In the genomic region with DNA sequence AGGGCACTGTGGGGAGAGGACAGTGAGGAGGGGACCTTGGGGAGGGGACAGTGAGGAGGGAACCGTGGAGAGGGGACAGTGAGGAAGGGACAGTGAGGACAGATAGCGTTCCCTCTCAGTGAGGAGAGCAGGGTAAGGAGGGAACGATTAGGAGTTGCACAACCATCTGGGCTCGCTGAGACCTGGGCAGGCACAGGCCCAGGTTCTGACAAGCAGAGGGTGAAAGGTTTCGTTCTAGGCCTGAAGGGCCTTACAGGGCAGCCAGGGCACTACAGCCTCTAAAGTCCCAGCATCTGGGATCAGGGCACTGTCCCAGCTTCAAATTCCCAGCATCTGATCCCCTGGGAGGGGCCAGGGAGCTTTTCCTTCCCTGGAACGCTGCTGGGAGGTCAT, we compare ENCODE assay signal across 7 cellular contexts. TPM values are rescaled to one million over a fixed set of nuclear protein-coding genes. Genes with fewer than 3 reads are reported as not detected.
DNase-seq lines count a peak whose midpoint lies in the region; TF ChIP-seq lines count a peak whose summit lies in the region.
"Not testable (repeated sequence)": the region's sequence is repeated elsewhere in the genome, so short reads cannot be mapped to it uniquely, and the experiment has no call there.
"Had no signal": no experiment of that assay in that cellular context is flagged by ENCODE, and none has a peak within 500 bp of the region (broad histone marks: within the 10 kb centered on the region; RNA-seq: fewer than 3 reads in every experiment).

No MANE protein-coding gene starts in this region.

- not testable (repeated sequence) for H3K4me1 Mint-ChIP-seq in activated naive CD8-positive, alpha-beta T cell (ENCODE audit: low read depth); neural crest cell

- peaks cover 11% of the 10 kb centered on the region for H3K27me3 Mint-ChIP-seq in activated naive CD8-positive, alpha-beta T cell
- peaks cover 83% of the 10 kb centered on the region for H3K27me3 Mint-ChIP-seq in neural crest cell (ENCODE audit: low read depth)

- not testable (repeated sequence) for TF ChIP-seq CTCF in neural crest cell (conservative IDR thresholded peaks at IDR 0.05)

- H3K9me3 Mint-ChIP-seq in activated naive CD8-positive, alpha-beta T cell (ENCODE audit: low read depth); neural crest cell: not testable (repeated sequence)

- H3K36me3 Mint-ChIP-seq in activated naive CD8-positive, alpha-beta T cell; neural crest cell (ENCODE audit: low read depth): not testable (repeated sequence)

- not testable (repeated sequence) for DNase-seq in neural crest cell (ENCODE audit: low read depth, low spot score)

- peak overlapping the region; percentile 49 for H3K4me3 Mint-ChIP-seq in activated naive CD8-positive, alpha-beta T cell
- peak overlapping the region; percentile 54 for H3K4me3 Mint-ChIP-seq in neural crest cell

- not testable (repeated sequence) for H3K27ac Mint-ChIP-seq in activated naive CD8-positive, alpha-beta T cell; neural crest cell (ENCODE audit: unreplicated experiment)

RNA-seq across cellular contexts. Expression of a gene that starts 0.7 kb away (rescaled TPM):
- total RNA-seq in neural crest cell = not detected in 2 replicates
- total RNA-seq: ascending aorta, HT1080, mammary epithelial cell, osteoblast, thoracic aorta had no signal

RNA-seq across cellular contexts. Expression of a gene that starts 12.7 kb away (rescaled TPM):
- total RNA-seq in neural crest cell = not detected in 2 replicates
- total RNA-seq: ascending aorta, HT1080, mammary epithelial cell, osteoblast, thoracic aorta had no signal

RNA-seq across cellular contexts. Expression of a gene that starts 14.7 kb away (rescaled TPM):
- 41.5 and 45.4 TPM in 2 replicates for total RNA-seq in neural crest cell

RNA-seq across cellular contexts. Expression of a gene that starts 19.6 kb away (rescaled TPM):
- not detected in 2 replicates for total RNA-seq in neural crest cell
- total RNA-seq: HT1080, mammary epithelial cell, osteoblast had no signal

RNA-seq across cellular contexts. Expression of a gene that starts 23.4 kb away (rescaled TPM):
- not detected in 2 replicates for total RNA-seq in neural crest cell
- total RNA-seq: HT1080, osteoblast had no signal
